In genomic region chr11:70646272-70647049, GRCh38 we compare ENCODE assay signal across 1 cellular context.
TF ChIP-seq lines count a peak whose summit lies in the region.

No MANE protein-coding gene starts in this region.

TF ChIP-seq in WTC11, 78 proteins besides CTCF, POLR2A, EP300 and RAD21 (continued from another document):
- peak; percentile 96 for TF ChIP-seq PRDM15 (CRISPR knock-in tag; IDR thresholded peaks at IDR 0.05)
